Comparison of ENCODE assay signal across 31 cellular contexts in the genomic region with DNA sequence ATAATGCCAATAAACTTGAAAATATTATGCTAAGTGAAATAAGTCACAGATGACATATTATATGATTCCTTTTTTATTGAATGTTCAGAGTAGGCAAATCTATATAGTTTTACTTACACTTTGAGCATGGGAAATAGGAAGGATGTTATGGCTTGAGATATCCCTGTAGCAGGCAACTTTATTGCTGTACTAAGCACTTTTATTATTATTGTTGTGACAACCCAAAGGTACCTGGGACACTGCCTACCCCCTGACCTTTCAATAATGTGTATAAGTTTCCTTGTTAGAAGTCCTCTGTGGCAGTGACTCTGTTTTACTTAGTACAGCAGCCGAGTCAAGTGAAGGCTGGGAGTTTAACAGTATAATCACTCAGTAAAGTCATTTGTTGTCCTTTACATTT. TPM values are rescaled to one million over a fixed set of nuclear protein-coding genes. Genes with fewer than 3 reads are reported as not detected.
DNase-seq lines count a peak whose midpoint lies in the region; ATAC-seq, FAIRE-seq and TF ChIP-seq lines count a peak whose summit lies in the region.
"Had no signal": no experiment of that assay in that cellular context is flagged by ENCODE, and none has a peak within 500 bp of the region (broad histone marks: within the 10 kb centered on the region; RNA-seq: fewer than 3 reads in every experiment).

No MANE protein-coding gene starts in this region.

- H3K27ac Mint-ChIP-seq in nephron progenitor cell, result no peak overlapping the region
- H3K27ac Mint-ChIP-seq: CD14-positive monocyte; CD4-positive, alpha-beta memory T cell; CD4-positive, CD25-positive, alpha-beta regulatory T cell had no signal

- TF ChIP-seq RAD21 in A549 (conservative IDR thresholded peaks at IDR 0.05 in 1 of 2, IDR thresholded peaks at IDR 0.05 in 1 of 2) (no peak), K562 (CRISPR knock-in tag; conservative IDR thresholded peaks at IDR 0.05 in 1 of 2, IDR thresholded peaks at IDR 0.05 in 1 of 2) (no peak)

- H4K20me1 ChIP-seq in K562 (replicated peaks; ENCODE audit: control insufficient read depth, insufficient read depth, low read length), result no peaks in the 10 kb centered on the region
- H4K20me1 ChIP-seq: BLaER1 had no signal

- no peaks in the 10 kb centered on the region for H3K36me3 ChIP-seq in K562 (ENCODE audit: control insufficient read depth, insufficient read depth, low read length)
- H3K36me3 ChIP-seq in mucosa of descending colon (ENCODE audit: low read depth), result no peaks in the 10 kb centered on the region
- H3K36me3 ChIP-seq: BE2C, BLaER1 had no signal

- H3K9me1 ChIP-seq in K562 (ENCODE audit: control insufficient read depth, insufficient read depth, low read length), result no peaks in the 10 kb centered on the region

- no peaks in the 10 kb centered on the region for H3K27me3 ChIP-seq in K562 (ENCODE audit: control insufficient read depth in 2 of 2, insufficient read depth in 2 of 2, low read length in 2 of 2)
- H3K27me3 ChIP-seq: BE2C, BLaER1 had no signal

- POLR2A ChIA-PET in A549 (lab: Yijun Ruan, JAX), result no interaction called here
- POLR2A ChIA-PET in K562 (lab: Yijun Ruan, JAX), result no interaction called here

- no peak overlapping the region for H3K9ac ChIP-seq in K562 (ENCODE audit: insufficient read depth in 1 of 2, low read depth in 2 of 2, low read length in 2 of 2)
- H3K9ac ChIP-seq: BLaER1 had no signal

- in situ Hi-C loops in K562 (cut with MboI), result no loop called here

- TF ChIP-seq CTCF in A549 (IDR thresholded peaks at IDR 0.05), result no peak
- TF ChIP-seq CTCF in K562 (IDR thresholded peaks at IDR 0.05 in 2 of 3, conservative IDR thresholded peaks at IDR 0.05 in 1 of 3; ENCODE audit: insufficient read depth in 2 of 3, low read depth in 1 of 3, low read length in 3 of 3), result no peak
- TF ChIP-seq CTCF in mucosa of descending colon (IDR thresholded peaks at IDR 0.05), result no peak
- no peak for TF ChIP-seq CTCF in nephron progenitor cell (IDR thresholded peaks at IDR 0.05)

- TF ChIP-seq EP300 in A549 (IDR thresholded peaks at IDR 0.05) (no peak), K562 (IDR thresholded peaks at IDR 0.05; ENCODE audit: low read length) (no peak)

- peaks cover 35% of the 10 kb centered on the region for H3K9me3 Mint-ChIP-seq in nephron progenitor cell

- CTCF ChIA-PET in A549 (lab: Yijun Ruan, JAX) (interaction anchor here (3.1 kb wide), 1 partner anchor 320 kb away, joined by 16 read pairs; no protein-coding TSS in a partner anchor), K562 (lab: Yijun Ruan, JAX; ENCODE audit: low intra/inter-chr PET ratio) (no interaction called here)

- WGBS in A549 (ENCODE audit: missing lambda C conversion rate), result 76% methylated on average over 1 of the region's 1 CpG
- 6% methylated on average over 1 of the region's 1 CpG for WGBS in K562 (ENCODE audit: insufficient coverage, low coverage, missing lambda C conversion rate)

- H3K27me3 Mint-ChIP-seq in nephron progenitor cell (ENCODE audit: low read depth, poor library complexity), result no peaks in the 10 kb centered on the region
- H3K27me3 Mint-ChIP-seq: CD4-positive, CD25-positive, alpha-beta regulatory T cell; CD8-positive, alpha-beta memory T cell had no signal

- TF ChIP-seq POLR2A in A549 (IDR thresholded peaks at IDR 0.05; ENCODE audit: low read length) (no peak), K562 (conservative IDR thresholded peaks at IDR 0.05) (no peak)

- H3K4me2 ChIP-seq in A549, result no peak overlapping the region
- H3K4me2 ChIP-seq in K562 (ENCODE audit: insufficient read depth, low read length), result no peak overlapping the region
- H3K4me2 ChIP-seq: BLaER1 had no signal

- no peaks in the 10 kb centered on the region for H3K79me2 ChIP-seq in K562 (ENCODE audit: control insufficient read depth, insufficient read depth, low read length)

- no peaks in the 10 kb centered on the region for H3K4me1 Mint-ChIP-seq in nephron progenitor cell
- H3K4me1 Mint-ChIP-seq: CD14-positive monocyte; CD4-positive, alpha-beta memory T cell; CD8-positive, alpha-beta memory T cell had no signal

- peaks cover 26% of the 10 kb centered on the region for H3K36me3 Mint-ChIP-seq in nephron progenitor cell (ENCODE audit: low read depth)
- H3K36me3 Mint-ChIP-seq: CD14-positive monocyte; CD4-positive, CD25-positive, alpha-beta regulatory T cell had no signal

- H3K4me3 ChIP-seq in A549 (no peak overlapping the region), K562 (no peak overlapping the region), mucosa of descending colon (no peak overlapping the region)
- H3K4me3 ChIP-seq: BLaER1, GM12878 had no signal

- H2AFZ ChIP-seq in K562 (ENCODE audit: low read depth, low read length), result no peak overlapping the region

- FAIRE-seq in A549 (lab: Jason Lieb, UNC) (no peak), K562 (lab: Jason Lieb, UNC) (no peak)
- FAIRE-seq: GM12878, GM12892 had no signal

- no peak overlapping the region for H3K4me3 Mint-ChIP-seq in nephron progenitor cell
- H3K4me3 Mint-ChIP-seq: CD14-positive monocyte; CD4-positive, alpha-beta memory T cell; CD4-positive, CD25-positive, alpha-beta regulatory T cell; CD8-positive, alpha-beta memory T cell had no signal

- ATAC-seq in A549, result no peak
- no peak for ATAC-seq in K562
- peak; percentile 97 for ATAC-seq in left colon
- peak; percentile 98 for ATAC-seq in mucosa of descending colon
- ATAC-seq in GM18861 (IDR thresholded peaks at IDR 0.05; ENCODE audit: unreplicated experiment), result no peak
- no peak for ATAC-seq in GM18868 (IDR thresholded peaks at IDR 0.05; ENCODE audit: unreplicated experiment)
- ATAC-seq in GM21381 (IDR thresholded peaks at IDR 0.05; ENCODE audit: unreplicated experiment), result no peak
- ATAC-seq: GM12878 had no signal

- intact Hi-C loops in K562 (cut with micrococcal nuclease) (no loop called here), left colon (cut with DNase I, micrococcal nuclease) (no loop called here), mucosa of descending colon (cut with DNase I, micrococcal nuclease) (no loop called here)

- H3K9me3 ChIP-seq in A549, result peaks cover 22% of the 10 kb centered on the region
- H3K9me3 ChIP-seq in K562 (replicated peaks; ENCODE audit: control insufficient read depth, insufficient read depth, low read depth, low read length), result no peaks in the 10 kb centered on the region
- H3K9me3 ChIP-seq in mucosa of descending colon, result peaks cover 13% of the 10 kb centered on the region
- H3K9me3 ChIP-seq: BE2C had no signal

- H3K27ac ChIP-seq in A549 (no peak overlapping the region), K562 (ENCODE audit: extremely low read depth, low read depth, low read length) (no peak overlapping the region)
- H3K27ac ChIP-seq: 22Rv1, BLaER1 had no signal

- BruUV-seq in K562 (replicated peaks; lab: Mats Ljungman, UMichigan), result no TSS peak

- DNase-seq in A549 (ENCODE audit: low read depth in 1 of 2, low spot score in 1 of 2) (no peak), K562 (ENCODE audit: extremely low read depth in 1 of 4, low spot score in 3 of 4) (no peak), left colon (no peak), mucosa of descending colon (no peak), nephron progenitor cell (no peak)
- DNase-seq: ACHN; BE2C; C1 segment of cervical spinal cord; CD4-positive, alpha-beta memory T cell; CD4-positive, CD25-positive, alpha-beta regulatory T cell; CD8-positive, alpha-beta memory T cell; COR-L47; DMS 273 treated with DMSO at 0.1 percent for 48 hours; DMS153; DMS53; DMS79; DND-41; EL; GDM1 had no signal

- H3K4me1 ChIP-seq in A549, result no peaks in the 10 kb centered on the region
- no peaks in the 10 kb centered on the region for H3K4me1 ChIP-seq in K562 (replicated peaks in 1 of 2; ENCODE audit: control insufficient read depth in 2 of 2, insufficient read depth in 2 of 2, low read length in 2 of 2)
- H3K4me1 ChIP-seq in mucosa of descending colon (ENCODE audit: low read depth), result no peaks in the 10 kb centered on the region
- H3K4me1 ChIP-seq: BE2C, BLaER1 had no signal

TF ChIP-seq in A549, 52 proteins besides CTCF, POLR2A, EP300 and RAD21 (continues in another document):
- TF ChIP-seq HOXB5 (CRISPR knock-in tag; IDR thresholded peaks at IDR 0.05) (no peak), MAZ (IDR thresholded peaks at IDR 0.05; ENCODE audit: borderline replicate concordance, low read depth, low read length) (no peak), MAFK (IDR thresholded peaks at IDR 0.05; ENCODE audit: partially characterized antibody) (peak; percentile 83), TFCP2L1 (CRISPR knock-in tag; IDR thresholded peaks at IDR 0.05) (no peak), KDM1A (IDR thresholded peaks at IDR 0.05; ENCODE audit: low read depth) (no peak)

TF ChIP-seq in K562, 482 proteins besides CTCF, POLR2A, EP300 and RAD21 (continues in another document):
- TF ChIP-seq MAFK (IDR thresholded peaks at IDR 0.05; ENCODE audit: low read length) (peak; percentile 32; the same call in 1 of the 2 replicates), MAFF (IDR thresholded peaks at IDR 0.05; ENCODE audit: low read length) (peak; percentile 44), ZNF316 (IDR thresholded peaks at IDR 0.05) (peak; percentile 52; the same call in 1 of the 2 replicates), C11orf30 (IDR thresholded peaks at IDR 0.05; ENCODE audit: low read depth) (0 out of 2 replicates have a peak, but pooled peaks have one; percentile 20)

RNA-seq across cellular contexts. Expression of a gene that starts 39.9 kb away (rescaled TPM):
- polyA plus RNA-seq in A549 (2011; rRNA removed) (not detected in 2 replicates), A549 (2017; fragmentation: RNase III; extraction: RNeasy Plus Mini Kit Qiagen cat#74134 plus additional on column Dnase treatment) (not detected in 3 replicates), K562 (2011; rRNA removed) (not detected in 2 replicates), K562 (2014; fragmentation: Illumina TruSeq; extraction: Trizol) (0.03 TPM in 1 of 2 replicates, not detected in the other), K562 (2014; fragmentation: Nextera tagmentation; extraction: Ambion mirVana) (under 1 TPM in 1 of 2 experiments, not detected in 1; 0.04 TPM), K562 (2014; rRNA removed) (not detected in 2 replicates)
- polyA plus RNA-seq in A549 (2012; cell fraction: cytosol; rRNA removed), result not detected in 2 replicates
- polyA plus RNA-seq in A549 (2012; cell fraction: nucleus; rRNA removed), result not detected in 2 replicates
- not detected in 2 replicates for polyA minus RNA-seq in A549 (2011; rRNA and poly(A)+ RNA removed)
- not detected in 2 replicates for total RNA-seq in K562 (2011; cell fraction: chromatin; rRNA removed; ENCODE audit: low replicate concordance)
- not detected in 2 replicates for total RNA-seq in K562 (2011; cell fraction: nucleolus; rRNA removed)
- not detected in 2 replicates for total RNA-seq in K562 (2011; cell fraction: nucleoplasm; rRNA removed)
- total RNA-seq in K562 (2014; rRNA removed) (0.09 TPM in 1 of 2 replicates, not detected in the other), K562 (2014; rRNA removed; fragmentation: Illumina TruSeq; extraction: Trizol) (not detected in 2 replicates), K562 (2015; rRNA removed; fragmentation: Illumina TruSeq; extraction: Trizol) (not detected in 2 replicates), K562 (2021) (not detected in 2 replicates), left colon (not detected), mucosa of descending colon (not detected)
- not detected in 2 replicates for polyA plus RNA-seq in K562 (2011; cell fraction: cytosol; rRNA removed)
- polyA plus RNA-seq in K562 (2011; cell fraction: nucleus; rRNA removed), result not detected in 2 replicates
- 0.01 TPM in 1 of 2 replicates, not detected in the other for polyA plus RNA-seq in K562 (2012)
- polyA minus RNA-seq in K562 (2011; rRNA and poly(A)+ RNA removed), result not detected in 2 replicates
- polyA minus RNA-seq in K562 (2011; cell fraction: cytosol; rRNA and poly(A)+ RNA removed), result not detected in 2 replicates
- not detected in 2 replicates for polyA minus RNA-seq in K562 (2011; cell fraction: nucleus; rRNA and poly(A)+ RNA removed)
- total RNA-seq: A172; A673; CD4-positive, alpha-beta memory T cell; CD4-positive, CD25-positive, alpha-beta regulatory T cell; CD8-positive, alpha-beta memory T cell; Daoy; G401 had no signal
- polyA plus RNA-seq: CD14-positive monocyte; CD4-positive, CD25-positive, alpha-beta regulatory T cell; CD8-positive, alpha-beta memory T cell had no signal

Comparison
In these comparisons a context has a peak if more than half of its experiments do, and no peak if none do; other contexts are left out.
1. ATAC-seq: peak in left colon (single experiment) and mucosa of descending colon (single experiment); none in A549 (0 of 2), K562 (single experiment), GM18861 (single experiment), GM18868 (single experiment) and GM21381 (single experiment).